ENCODE assay signal across 27 cellular contexts in genomic region chr20:57896017-57896416, GRCh38.
"Had no signal": no experiment of that assay in that cellular context is flagged by ENCODE, and none has a peak within 500 bp of the region (broad histone marks: within the 10 kb centered on the region; RNA-seq: fewer than 3 reads in every experiment).

No MANE protein-coding gene starts in this region.

- H3K27me3 ChIP-seq: pancreas, testis, thyroid gland, transverse colon, upper lobe of left lung, vagina had no signal

- H3K9me3 Mint-ChIP-seq: mesothelial cell of epicardium; nephron; neural crest cell; stimulated activated naive B cell treated with anti-CD40 and anti-IgM and Interleukin-4, amounts not matched to agents 10 μg/mL and 1 μg/mL and 100 μg/mL, for 72 hours had no signal

- H3K4me2 ChIP-seq: smooth muscle cell had no signal

- H3K4me3 Mint-ChIP-seq: mesothelial cell of epicardium; naive B cell; nephron; neural crest cell; stimulated activated naive B cell treated with anti-CD40 and anti-IgM and Interleukin-4, amounts not matched to agents 10 μg/mL and 1 μg/mL and 100 μg/mL, for 72 hours had no signal

- H3K9me3 ChIP-seq: lower lobe of right lung, pancreas, prostate gland, stomach, testis, thyroid gland, transverse colon, upper lobe of left lung, vagina had no signal

- H3K36me3 ChIP-seq: lower lobe of right lung, pancreas, prostate gland, stomach, thyroid gland, transverse colon, upper lobe of left lung, vagina had no signal

- H3K4me1 Mint-ChIP-seq: naive B cell had no signal

- DNase-seq: hippocampal formation; kidney glomerular epithelial cell; left cardiac atrium; lower lobe of right lung; mammary epithelial cell; mesendoderm; naive B cell; pancreas; retina; right cardiac atrium; stimulated activated CD4-positive, alpha-beta T cell treated with anti-CD3 and anti-CD28 coated beads, Interleukin-12 subunit alpha, Interleukin-12 subunit beta, amount 100 ng/mL, for 4 hours; stimulated activated CD4-positive, alpha-beta T cell treated with anti-CD3 and anti-CD28 coated beads, Interleukin-15, amount 100 ng/mL, for 24 hours; stimulated activated CD4-positive, alpha-beta T cell treated with anti-CD3 and anti-CD28 coated beads, Interleukin-2, amount 100 ng/mL, for 24 hours; stimulated activated CD4-positive, alpha-beta T cell treated with anti-CD3 and anti-CD28 coated beads, Interleukin-4, amount 100 ng/mL, for 1 hour; stimulated activated naive B cell treated with anti-CD40 and anti-IgM and Interleukin-4, amounts not matched to agents 10 μg/mL and 1 μg/mL and 100 μg/mL, for 72 hours; stimulated activated naive CD8-positive, alpha-beta T cell treated with anti-CD3 and anti-CD28 coated beads, Interleukin-15, Interleukin-2, amounts not matched to agents 100 U/mL and 50 U/mL, for 24 hours; stomach; testis; thyroid gland; transverse colon had no signal

- ATAC-seq: left cardiac atrium; lower lobe of right lung; pancreas; right cardiac atrium; stimulated activated naive B cell treated with anti-CD40 and anti-IgM and Interleukin-4, amounts not matched to agents 10 μg/mL and 1 μg/mL and 100 μg/mL, for 72 hours; stimulated activated naive CD8-positive, alpha-beta T cell treated with anti-CD3 and anti-CD28 coated beads, Interleukin-15, Interleukin-2, amounts not matched to agents 100 U/mL and 50 U/mL, for 24 hours had no signal

- H3K4me1 ChIP-seq: lower lobe of right lung, prostate gland, stomach, testis, thyroid gland, upper lobe of left lung, vagina had no signal

- H3K36me3 Mint-ChIP-seq: mesothelial cell of epicardium; naive B cell; stimulated activated naive B cell treated with anti-CD40 and anti-IgM and Interleukin-4, amounts not matched to agents 10 μg/mL and 1 μg/mL and 100 μg/mL, for 72 hours had no signal

- H3K27ac Mint-ChIP-seq: mesothelial cell of epicardium; stimulated activated naive B cell treated with anti-CD40 and anti-IgM and Interleukin-4, amounts not matched to agents 10 μg/mL and 1 μg/mL and 100 μg/mL, for 72 hours had no signal

- H3K4me3 ChIP-seq: lower lobe of right lung, pancreas, prostate gland, smooth muscle cell, stomach, testis, thyroid gland, transverse colon, upper lobe of left lung, vagina had no signal

- H3K27ac ChIP-seq: lower lobe of right lung, pancreas, prostate gland, stomach, testis, thyroid gland, transverse colon, upper lobe of left lung, vagina had no signal
